In genomic region chr20:38106461-38106860, GRCh38 we compare ENCODE assay signal across 28 cellular contexts. TPM values are rescaled to one million over a fixed set of nuclear protein-coding genes. Genes with fewer than 3 reads are reported as not detected.
"Had no signal": no experiment of that assay in that cellular context is flagged by ENCODE, and none has a peak within 500 bp of the region (broad histone marks: within the 10 kb centered on the region; RNA-seq: fewer than 3 reads in every experiment).

No MANE protein-coding gene starts in this region.

- H3K9me3 ChIP-seq: gastrocnemius medialis, psoas muscle, stomach, thyroid gland, upper lobe of right lung had no signal

- H3K4me3 ChIP-seq: gastrocnemius medialis, psoas muscle, smooth muscle cell, stomach, thyroid gland, upper lobe of right lung had no signal

- H3K4me1 Mint-ChIP-seq: activated naive CD4-positive, alpha-beta T cell treated with anti-CD3 and anti-CD28 coated beads, Interleukin-2, amount 50 U/mL, for 24 hours; activated naive CD8-positive, alpha-beta T cell treated with anti-CD3 and anti-CD28 coated beads, Interleukin-2, amount 50 U/mL, for 24 hours; central memory CD8-positive, alpha-beta T cell; stimulated activated naive B cell treated with anti-CD40 and anti-IgM and Interleukin-4, amounts not matched to agents 10 μg/mL and 1 μg/mL and 100 μg/mL, for 72 hours had no signal

- H3K79me2 ChIP-seq: parathyroid adenoma had no signal

- H3K9ac ChIP-seq: parathyroid adenoma had no signal

- ATAC-seq: activated CD8-positive, alpha-beta T cell treated with anti-CD3 and anti-CD28 coated beads for 36 hours; activated naive CD8-positive, alpha-beta T cell treated with anti-CD3 and anti-CD28 coated beads, Interleukin-2, amount 50 U/mL, for 24 hours; activated T-cell treated with anti-CD3 and anti-CD28 coated beads, Interleukin-2, amount 50 U/mL, for 4 hours; gastrocnemius medialis; left cardiac atrium; naive thymus-derived CD4-positive, alpha-beta T cell; psoas muscle; stimulated activated naive B cell treated with anti-CD40 and anti-IgM and Interleukin-4, amounts not matched to agents 10 μg/mL and 1 μg/mL and 100 μg/mL, for 72 hours; upper lobe of right lung had no signal

- H3K36me3 ChIP-seq: gastrocnemius medialis, stomach, thyroid gland, upper lobe of right lung had no signal

- H3K9me3 Mint-ChIP-seq: activated CD8-positive, alpha-beta T cell treated with anti-CD3 and anti-CD28 coated beads for 36 hours; activated naive CD4-positive, alpha-beta T cell treated with anti-CD3 and anti-CD28 coated beads, Interleukin-2, amount 50 U/mL, for 24 hours; activated naive CD8-positive, alpha-beta T cell treated with anti-CD3 and anti-CD28 coated beads, Interleukin-2, amount 50 U/mL, for 24 hours; activated T-cell treated with anti-CD3 and anti-CD28 coated beads, Interleukin-2, amount 50 U/mL, for 4 hours; activated T-helper 2 cell treated with anti-CD3 and anti-CD28 coated beads, Interferon-gamma antibody, Interleukin-2, Interleukin-4, amounts not matched to agents 10 μg/mL and 5 μg/mL and 100 μg/mL, durations not matched to agents 14 hours and 24 hours and 36 hours; central memory CD8-positive, alpha-beta T cell; T-helper 1 cell treated with Interleukin-12 subunit alpha and Interleukin-12 subunit beta and Interleukin-4 antibody, amounts not matched to agents 30 μg/mL and 1 μg/mL, for 36 hours had no signal

- H3K4me3 Mint-ChIP-seq: activated CD8-positive, alpha-beta T cell treated with anti-CD3 and anti-CD28 coated beads for 36 hours; activated naive CD4-positive, alpha-beta T cell treated with anti-CD3 and anti-CD28 coated beads, Interleukin-2, amount 50 U/mL, for 24 hours; activated naive CD8-positive, alpha-beta T cell treated with anti-CD3 and anti-CD28 coated beads, Interleukin-2, amount 50 U/mL, for 24 hours; activated T-cell treated with anti-CD3 and anti-CD28 coated beads, Interleukin-2, amount 50 U/mL, for 4 hours; central memory CD8-positive, alpha-beta T cell; naive thymus-derived CD4-positive, alpha-beta T cell; stimulated activated naive B cell treated with anti-CD40 and anti-IgM and Interleukin-4, amounts not matched to agents 10 μg/mL and 1 μg/mL and 100 μg/mL, for 72 hours; T-helper 1 cell treated with Interleukin-12 subunit alpha and Interleukin-12 subunit beta and Interleukin-4 antibody, amounts not matched to agents 30 μg/mL and 1 μg/mL, for 36 hours had no signal

- DNase-seq: activated CD4-positive, alpha-beta T cell treated with anti-CD3 and anti-CD28 coated beads for 1 hour; activated CD4-positive, alpha-beta T cell treated with anti-CD3 and anti-CD28 coated beads, Interleukin-2, amount 50 U/mL, for 1 hour; activated CD8-positive, alpha-beta T cell treated with anti-CD3 and anti-CD28 coated beads for 36 hours; activated naive CD8-positive, alpha-beta T cell treated with anti-CD3 and anti-CD28 coated beads, Interleukin-2, amount 50 U/mL, for 24 hours; activated T-cell treated with anti-CD3 and anti-CD28 coated beads, Interleukin-2, amount 50 U/mL, for 4 hours; amygdala; dermis blood vessel endothelial cell; effector CD4-positive, alpha-beta T cell; gastrocnemius medialis; glutamatergic neuron; left cardiac atrium; midbrain; naive thymus-derived CD4-positive, alpha-beta T cell; psoas muscle; stimulated activated CD4-positive, alpha-beta T cell treated with anti-CD3 and anti-CD28 coated beads, Interleukin-1b, Interleukin-23, amount 100 ng/mL, for 48 hours; stimulated activated CD4-positive, alpha-beta T cell treated with anti-CD3 and anti-CD28 coated beads, Interleukin-4, amount 100 ng/mL, for 4 hours; stimulated activated naive B cell treated with anti-CD40 and anti-IgM and Interleukin-4, amounts not matched to agents 10 μg/mL and 1 μg/mL and 100 μg/mL, for 72 hours; stomach; T-helper 9 cell; thyroid gland; upper lobe of right lung had no signal

- H3K27me3 ChIP-seq: gastrocnemius medialis, stomach, thyroid gland, upper lobe of right lung had no signal

- H2AFZ ChIP-seq: parathyroid adenoma had no signal

- H3K27me3 Mint-ChIP-seq: activated CD8-positive, alpha-beta T cell treated with anti-CD3 and anti-CD28 coated beads for 36 hours; activated naive CD4-positive, alpha-beta T cell treated with anti-CD3 and anti-CD28 coated beads, Interleukin-2, amount 50 U/mL, for 24 hours; activated naive CD8-positive, alpha-beta T cell treated with anti-CD3 and anti-CD28 coated beads, Interleukin-2, amount 50 U/mL, for 24 hours; central memory CD8-positive, alpha-beta T cell; stimulated activated naive B cell treated with anti-CD40 and anti-IgM and Interleukin-4, amounts not matched to agents 10 μg/mL and 1 μg/mL and 100 μg/mL, for 72 hours had no signal

- H3K27ac ChIP-seq: gastrocnemius medialis, parathyroid adenoma, psoas muscle, stomach, thyroid gland, upper lobe of right lung had no signal

- H3K4me2 ChIP-seq: smooth muscle cell had no signal

- H3K36me3 Mint-ChIP-seq: activated naive CD4-positive, alpha-beta T cell treated with anti-CD3 and anti-CD28 coated beads, Interleukin-2, amount 50 U/mL, for 24 hours; stimulated activated naive B cell treated with anti-CD40 and anti-IgM and Interleukin-4, amounts not matched to agents 10 μg/mL and 1 μg/mL and 100 μg/mL, for 72 hours had no signal

- H3K27ac Mint-ChIP-seq: activated CD8-positive, alpha-beta T cell treated with anti-CD3 and anti-CD28 coated beads for 36 hours; activated naive CD4-positive, alpha-beta T cell treated with anti-CD3 and anti-CD28 coated beads, Interleukin-2, amount 50 U/mL, for 24 hours; activated naive CD8-positive, alpha-beta T cell treated with anti-CD3 and anti-CD28 coated beads, Interleukin-2, amount 50 U/mL, for 24 hours; activated T-helper 2 cell treated with anti-CD3 and anti-CD28 coated beads, Interferon-gamma antibody, Interleukin-2, Interleukin-4, amounts not matched to agents 10 μg/mL and 5 μg/mL and 100 μg/mL, durations not matched to agents 14 hours and 24 hours and 36 hours; naive thymus-derived CD4-positive, alpha-beta T cell; stimulated activated naive B cell treated with anti-CD40 and anti-IgM and Interleukin-4, amounts not matched to agents 10 μg/mL and 1 μg/mL and 100 μg/mL, for 72 hours; T-helper 1 cell treated with Interleukin-12 subunit alpha and Interleukin-12 subunit beta and Interleukin-4 antibody, amounts not matched to agents 30 μg/mL and 1 μg/mL, for 36 hours had no signal

RNA-seq across cellular contexts. Expression of gene TGM2, which starts 58.6 kb away (rescaled TPM):
- total RNA-seq: activated CD8-positive, alpha-beta T cell treated with anti-CD3 and anti-CD28 coated beads for 36 hours; activated T-helper 2 cell treated with anti-CD3 and anti-CD28 coated beads, Interferon-gamma antibody, Interleukin-2, Interleukin-4, amounts not matched to agents 10 μg/mL and 5 μg/mL and 100 μg/mL, durations not matched to agents 14 hours and 24 hours and 36 hours had no signal
- polyA plus RNA-seq: naive thymus-derived CD4-positive, alpha-beta T cell; neural cell had no signal
